In the genomic region with DNA sequence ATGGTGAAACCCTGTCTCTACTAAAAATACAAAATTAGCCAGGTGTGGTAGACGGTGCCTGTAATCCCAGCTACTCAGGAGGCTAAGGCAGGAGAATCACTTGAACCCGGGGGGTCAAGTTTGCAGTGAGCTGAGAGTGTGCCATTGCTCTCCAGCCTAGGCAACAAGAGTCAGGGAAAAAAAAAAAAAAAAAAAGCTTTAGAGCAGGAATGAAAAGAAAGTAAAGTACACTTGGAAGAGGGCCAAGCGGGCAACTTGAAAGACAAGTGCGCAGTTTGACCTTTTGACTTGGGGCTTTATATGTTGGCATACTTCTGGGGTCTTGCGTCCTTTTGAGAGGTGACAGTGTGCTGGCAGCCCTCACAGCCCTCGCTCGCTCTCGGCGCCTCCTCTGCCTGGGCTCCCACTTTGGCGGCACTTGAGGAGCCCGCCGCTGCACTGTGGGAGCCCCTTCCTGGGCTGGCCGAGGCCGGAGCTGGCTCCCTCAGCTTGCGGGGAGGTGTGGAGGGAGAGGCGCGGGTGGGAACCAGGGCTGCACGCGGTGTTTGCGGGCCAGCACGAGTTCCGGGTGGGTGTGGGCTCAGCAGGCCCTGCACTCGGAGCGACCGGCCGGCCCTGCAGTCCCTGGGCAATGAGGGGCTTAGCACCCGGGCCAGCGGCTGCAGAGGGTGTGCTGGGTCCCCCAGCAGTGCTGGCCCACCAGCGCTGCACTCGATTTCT, we compare ENCODE assay signal across 5 cellular contexts. TPM values are rescaled to one million over a fixed set of nuclear protein-coding genes. Genes with fewer than 3 reads are reported as not detected.
DNase-seq lines count a peak whose midpoint lies in the region; ATAC-seq, FAIRE-seq and TF ChIP-seq lines count a peak whose summit lies in the region.
"Not testable (repeated sequence)": the region's sequence is repeated elsewhere in the genome, so short reads cannot be mapped to it uniquely, and the experiment has no call there.

No MANE protein-coding gene starts in this region.

- TF ChIP-seq EP300 in HepG2 (IDR thresholded peaks at IDR 0.05; ENCODE audit: low read depth in 2 of 2, low read length in 2 of 2); HepG2 (CRISPR knock-in tag; IDR thresholded peaks at IDR 0.05; ENCODE audit: borderline replicate concordance); transverse colon (IDR thresholded peaks at IDR 0.05; ENCODE audit: low read depth): not testable (repeated sequence)

- TF ChIP-seq POLR2A in Peyer's patch (IDR thresholded peaks at IDR 0.05); HepG2 (IDR thresholded peaks at IDR 0.05; ENCODE audit: insufficient read depth in 1 of 2, low read depth in 2 of 2, low read length in 2 of 2); transverse colon (IDR thresholded peaks at IDR 0.05): not testable (repeated sequence)

- H2AFZ ChIP-seq in HepG2 (ENCODE audit: low read length): not testable (repeated sequence)

- H3K27ac ChIP-seq in Peyer's patch (peak overlapping the region in 3 of 4 donors; percentile 42 to 65 (median 58)), transverse colon (peak overlapping the region in 1 of 4 donors; percentile 14)
- H3K27ac ChIP-seq in HepG2 (ENCODE audit: extremely low read length, insufficient read depth, low read length): not testable (repeated sequence)

- not testable (repeated sequence) for H4K20me1 ChIP-seq in HepG2 (ENCODE audit: insufficient read depth, low read length)

- H3K36me3 ChIP-seq in Peyer's patch; HepG2 (replicated peaks in 1 of 2; ENCODE audit: control insufficient read depth in 1 of 2, insufficient read depth in 2 of 2, low read length in 2 of 2); mucosa of descending colon (ENCODE audit: low read depth); transverse colon: not testable (repeated sequence)

- not testable (repeated sequence) for TF ChIP-seq RAD21 in HepG2 (CRISPR knock-in tag; IDR thresholded peaks at IDR 0.05)

- H3K4me3 ChIP-seq in Peyer's patch: peak overlapping the region in 3 of 4 donors; percentile 0 to 50 (median 46)
- H3K4me3 ChIP-seq in HepG2 (replicated peaks in 1 of 3; ENCODE audit: insufficient read depth in 1 of 3, low read depth in 2 of 3, low read length in 3 of 3); mucosa of descending colon; transverse colon: not testable (repeated sequence)

- H3K79me2 ChIP-seq in HepG2 (ENCODE audit: insufficient read depth, low read length): not testable (repeated sequence)

- not testable (repeated sequence) for H3K27me3 ChIP-seq in Peyer's patch; HepG2 (ENCODE audit: control insufficient read depth in 1 of 2, insufficient read depth in 2 of 2, low read length in 2 of 2); transverse colon

- DNase-seq in Peyer's patch (peak in 2 of 3 donors; percentile 54 to 67), HepG2 (ENCODE audit: low spot score) (peak; percentile 32), mucosa of descending colon (peak in 2 of 3 donors; percentile 40 to 73), transverse colon (peak; percentile 39)
- DNase-seq in left colon: not testable (repeated sequence)

- CTCF ChIA-PET in HepG2 (lab: Yijun Ruan, JAX; ENCODE audit: low intra/inter-chr PET ratio, low total read pairs): not testable (repeated sequence)

- H3K9me3 ChIP-seq in Peyer's patch; HepG2 (ENCODE audit: low read length); mucosa of descending colon; transverse colon: not testable (repeated sequence)

- WGBS in HepG2 (ENCODE audit: low lambda C conversion rate): 21% methylated on average over 5 of the region's 30 CpGs
- WGBS in transverse colon (ENCODE audit: low coverage in 1 of 2), 2 donors: 77 to 78% methylated on average over 2 to 26 of the region's 30 CpGs

- not testable (repeated sequence) for FAIRE-seq in HepG2 (lab: Jason Lieb, UNC)

- H3K4me1 ChIP-seq in Peyer's patch; HepG2 (ENCODE audit: insufficient read depth, low read length); mucosa of descending colon (ENCODE audit: low read depth): not testable (repeated sequence)
- H3K4me1 ChIP-seq in transverse colon: peaks cover 0 to 18% (median 2%) of the 10 kb centered on the region in 4 donors

- BruUV-seq in HepG2 (replicated peaks; lab: Mats Ljungman, UMichigan): not testable (repeated sequence)

- H3K4me2 ChIP-seq in HepG2 (ENCODE audit: low read depth, low read length): peak overlapping the region; percentile 18; the same call in 1 of the 2 replicates

- ATAC-seq in left colon: peak; percentile 25
- peak; percentile 47 for ATAC-seq in HepG2
- not testable (repeated sequence) for ATAC-seq in mucosa of descending colon

- POLR2A ChIA-PET in HepG2 (lab: Yijun Ruan, JAX): not testable (repeated sequence)

- intact Hi-C loops in left colon (cut with DNase I, micrococcal nuclease); HepG2 (cut with micrococcal nuclease; ENCODE audit: unreplicated experiment); mucosa of descending colon (cut with DNase I, micrococcal nuclease); transverse colon (cut with DNase I; ENCODE audit: low total_unique reads): not testable (repeated sequence)

- H3K9ac ChIP-seq in HepG2 (ENCODE audit: insufficient read depth, low read depth, low read length): not testable (repeated sequence)

- in situ Hi-C loops in HepG2 (cut with HindIII; ENCODE audit: extremely low pct_ligation_motif_present, low pct_unique_long_range_greater_than_20kb); transverse colon (cut with MboI; ENCODE audit: low pct_ligation_motif_present in 1 of 4, low pct_unique_long_range_greater_than_20kb in 1 of 4, low sequenced_read_pairs in 3 of 4): not testable (repeated sequence)

- not testable (repeated sequence) for TF ChIP-seq CTCF in Peyer's patch (IDR thresholded peaks at IDR 0.05); HepG2 (CRISPR knock-in tag; IDR thresholded peaks at IDR 0.05); mucosa of descending colon (IDR thresholded peaks at IDR 0.05); transverse colon (IDR thresholded peaks at IDR 0.05)

TF ChIP-seq in HepG2, 621 proteins besides CTCF, POLR2A, EP300 and RAD21 (continues in another document):
- TF ChIP-seq TCF7 (IDR thresholded peaks at IDR 0.05; ENCODE audit: low read depth) (peak; percentile 62), ZNF362 (CRISPR knock-in tag; IDR thresholded peaks at IDR 0.05; ENCODE audit: borderline replicate concordance) (peak; percentile 67; the same call in 1 of the 2 replicates), ZNF292 (CRISPR knock-in tag; IDR thresholded peaks at IDR 0.05; ENCODE audit: borderline replicate concordance, low read depth) (0 out of 2 replicates have a peak, but pooled peaks have one; percentile 32), NR2F6 (IDR thresholded peaks at IDR 0.05) (peak; percentile 71), ZNF850 (CRISPR knock-in tag; conservative IDR thresholded peaks at IDR 0.05) (peak; percentile 94)
- not testable (repeated sequence) for TF ChIP-seq NR2F6 (CRISPR knock-in tag; IDR thresholded peaks at IDR 0.05)

RNA-seq across cellular contexts. Expression of gene SPPL2A, which starts 46.1 kb away (rescaled TPM):
- total RNA-seq in Peyer's patch (100 to 1,000 TPM in 3 of 4 donors, 10 to 100 TPM in 1; 47.0 to 425 (median 332) TPM), left colon (100 to 1,000 TPM; 263 to 348 TPM), HepG2 (2016; rRNA removed; fragmentation: Illumina TruSeq; extraction: Trizol) (69.9 and 105 TPM in 2 replicates), mucosa of descending colon (100 to 1,000 TPM; 167 to 341 (median 287) TPM), transverse colon (100 to 1,000 TPM; 325 to 777 (median 391) TPM)
- 27.3 and 31.2 TPM in 2 replicates for total RNA-seq in HepG2 (2016; cell fraction: cytosol; rRNA removed; fragmentation: Illumina TruSeq; extraction: Trizol; ENCODE audit: low read depth)
- total RNA-seq in HepG2 (2016; cell fraction: insoluble cytoplasmic fraction; rRNA removed; fragmentation: Illumina TruSeq; extraction: Trizol): 66.5 and 98.8 TPM in 2 replicates
- 43.0 and 45.8 TPM in 2 replicates for total RNA-seq in HepG2 (2016; cell fraction: membrane; rRNA removed; fragmentation: Illumina TruSeq; extraction: Trizol)
- total RNA-seq in HepG2 (2016; cell fraction: nucleus; rRNA removed; fragmentation: Illumina TruSeq; extraction: Trizol): 81.8 and 105 TPM in 2 replicates
- polyA plus RNA-seq in HepG2 (2011; rRNA removed): 80.5 and 87.1 TPM in 2 replicates
- polyA plus RNA-seq in HepG2 (2011; cell fraction: cytosol; rRNA removed): 28.9 and 46.4 TPM in 2 replicates
- polyA plus RNA-seq in HepG2 (2011; cell fraction: nucleus; rRNA removed): 143 and 183 TPM in 2 replicates
- 73.6 TPM in 2 replicates for polyA plus RNA-seq in HepG2 (2012)
- polyA plus RNA-seq in HepG2 (2016; cell fraction: cytosol; fragmentation: Illumina TruSeq; extraction: Trizol; ENCODE audit: low read depth): 12.7 and 16.1 TPM in 2 replicates
- polyA plus RNA-seq in HepG2 (2016; cell fraction: insoluble cytoplasmic fraction; fragmentation: Illumina TruSeq; extraction: Trizol; ENCODE audit: low read depth): 38.1 and 38.6 TPM in 2 replicates
- polyA plus RNA-seq in HepG2 (2016; cell fraction: membrane; fragmentation: Illumina TruSeq; extraction: Trizol; ENCODE audit: low read depth): 20.8 and 23.3 TPM in 2 replicates
- polyA plus RNA-seq in HepG2 (2016; cell fraction: nucleus; fragmentation: Illumina TruSeq; extraction: Trizol; ENCODE audit: insufficient read depth, low read depth): 101 TPM in 2 replicates
- 29.8 and 31.4 TPM in 2 replicates for polyA minus RNA-seq in HepG2 (2011; rRNA and poly(A)+ RNA removed; ENCODE audit: low replicate concordance)
- polyA minus RNA-seq in HepG2 (2011; cell fraction: cytosol; rRNA and poly(A)+ RNA removed): 33.5 and 35.2 TPM in 2 replicates
- 51.2 and 70.0 TPM in 2 replicates for polyA minus RNA-seq in HepG2 (2011; cell fraction: nucleus; rRNA and poly(A)+ RNA removed)
